In genomic region chr10:129945941-129946760, GRCh38 we compare ENCODE assay signal across 19 cellular contexts. TPM values are rescaled to one million over a fixed set of nuclear protein-coding genes. Genes with fewer than 3 reads are reported as not detected.
DNase-seq lines count a peak whose midpoint lies in the region; ATAC-seq, FAIRE-seq and TF ChIP-seq lines count a peak whose summit lies in the region.
"Had no signal": no experiment of that assay in that cellular context is flagged by ENCODE, and none has a peak within 500 bp of the region (broad histone marks: within the 10 kb centered on the region; RNA-seq: fewer than 3 reads in every experiment).

No MANE protein-coding gene starts in this region.

- H4K20me1 ChIP-seq in H1 (replicated peaks in 1 of 2; ENCODE audit: control insufficient read depth in 1 of 2, insufficient read depth in 2 of 2, low read length in 2 of 2), result no peaks in the 10 kb centered on the region

- H4K91ac ChIP-seq in H1 (replicated peaks; ENCODE audit: insufficient read length, low read length), result no peak overlapping the region

- no peak overlapping the region for H4K8ac ChIP-seq in H1 (ENCODE audit: extremely low read depth, insufficient read depth, low read length)

- no peak for TF ChIP-seq EP300 in H1 (IDR thresholded peaks at IDR 0.05; ENCODE audit: borderline replicate concordance in 1 of 2, low read depth in 2 of 2, low read length in 2 of 2)
- TF ChIP-seq EP300 in sigmoid colon (IDR thresholded peaks at IDR 0.05), result no peak

- DNase-seq in A673 (ENCODE audit: low spot score), result no peak
- DNase-seq in H1 (ENCODE audit: low read depth in 1 of 2, low spot score in 2 of 2), result no peak
- peak; percentile 71 to 85 (median 82) for DNase-seq in right cardiac atrium
- peak; percentile 69 for DNase-seq in sigmoid colon
- DNase-seq in NCI-H345 treated with DMSO at 0.1 percent for 48 hours (lab: John Stamatoyannopoulos, UW; ENCODE audit: unreplicated experiment), result no peak
- no peak for DNase-seq in mucosa of gallbladder (ENCODE audit: low spot score)
- no peak for DNase-seq in prostate gland (ENCODE audit: low spot score)
- DNase-seq: activated naive CD8-positive, alpha-beta T cell treated with anti-CD3 and anti-CD28 coated beads, Interleukin-2, amount 50 U/mL, for 24 hours; activated T-cell treated with anti-CD3 and anti-CD28 coated beads, Interleukin-2, amount 50 U/mL, for 4 hours; NCI-H1092; NCI-H2171 treated with DMSO at 0.1 percent for 48 hours; SIG-M5; transverse colon had no signal

- H3K27me3 ChIP-seq in A673 (replicated peaks; ENCODE audit: insufficient read depth, low read depth, low read length, poor library complexity) (no peaks in the 10 kb centered on the region), H1 (replicated peaks in 1 of 4; ENCODE audit: control insufficient read depth in 3 of 4, extremely low read depth in 1 of 4, insufficient read depth in 3 of 4, low read length in 3 of 4) (peaks cover 0 to 8% (median 2%) of the 10 kb centered on the region in 4 experiments; a peak in 3 of 7 replicates), right cardiac atrium (ENCODE audit: control insufficient read depth, insufficient read depth) (no peaks in the 10 kb centered on the region), sigmoid colon (peaks cover 0 to 29% (median 6%) of the 10 kb centered on the region in 3 donors), prostate gland (replicated peaks; ENCODE audit: insufficient read depth) (peaks cover 13% of the 10 kb centered on the region)

- no peak for TF ChIP-seq RAD21 in H1 (IDR thresholded peaks at IDR 0.05 in 1 of 2, conservative IDR thresholded peaks at IDR 0.05 in 1 of 2; ENCODE audit: low read depth in 2 of 2, low read length in 2 of 2)

- H2AK5ac ChIP-seq in H1 (ENCODE audit: low read depth, low read length), result no peak overlapping the region

- no peaks in the 10 kb centered on the region for H3K79me2 ChIP-seq in H1 (ENCODE audit: control insufficient read depth in 1 of 2, insufficient read depth in 2 of 2, low read length in 2 of 2)

- H3K56ac ChIP-seq in H1 (replicated peaks; ENCODE audit: insufficient read length, low read depth, low read length), result no peak overlapping the region

- no peak overlapping the region for H3K4ac ChIP-seq in H1 (replicated peaks; ENCODE audit: insufficient read length, low read depth, low read length)

- no peak overlapping the region for H3K18ac ChIP-seq in H1 (ENCODE audit: extremely low read depth, low read length)

- no peak overlapping the region for H3K23ac ChIP-seq in H1 (ENCODE audit: insufficient read length)

- no peak overlapping the region for H2BK12ac ChIP-seq in H1 (ENCODE audit: low read depth, low read length)

- TF ChIP-seq CTCF in A673 (conservative IDR thresholded peaks at IDR 0.05; ENCODE audit: low read depth, low read length) (no peak), H1 (IDR thresholded peaks at IDR 0.05; ENCODE audit: control extremely low read depth in 1 of 3, insufficient read depth in 1 of 3, low read depth in 1 of 3, low read length in 3 of 3) (no peak), sigmoid colon (IDR thresholded peaks at IDR 0.05) (no peak), prostate gland (IDR thresholded peaks at IDR 0.05) (no peak)

- H2AFZ ChIP-seq in H1 (ENCODE audit: low read length), result no peak overlapping the region
- H2AFZ ChIP-seq: GM23338 had no signal

- H3K14ac ChIP-seq in H1 (ENCODE audit: insufficient read length), result no peak overlapping the region

- intact Hi-C loops in A673 (cut with micrococcal nuclease; ENCODE audit: unreplicated experiment) (no loop called here), right cardiac atrium (cut with DNase I) (loop anchor here in 2 of 4 donors (5.0 to 10.0 kb wide), 2 partner anchors 51 to 54 kb away; no protein-coding TSS in a partner anchor), sigmoid colon (cut with DNase I) (no loop called here), prostate gland (cut with DNase I) (no loop called here)

- 96% methylated on average over 26 of the region's 26 CpGs; no CpG with 5 or more reads in 1 of the 2 experiments for WGBS in H1 (ENCODE audit: extremely low coverage in 1 of 2, insufficient coverage in 1 of 2, insufficient read length in 1 of 2, insufficient replicate concordance in 2 of 2, low coverage in 1 of 2, low lambda C conversion rate in 2 of 2, missing lambda C conversion rate in 1 of 2), 2 experiments
- 38% methylated on average over 26 of the region's 26 CpGs for whole genome bisulfite sequencing in right cardiac atrium
- WGBS in sigmoid colon, 2 donors, result 74 to 76% methylated on average over 26 of the region's 26 CpGs
- WGBS in prostate gland, result 56% methylated on average over 26 of the region's 26 CpGs

- no peaks in the 10 kb centered on the region for H3K79me1 ChIP-seq in H1 (ENCODE audit: low read depth, low read length)

- ATAC-seq in right cardiac atrium (peak; percentile 80), HG02642 (IDR thresholded peaks at IDR 0.05; ENCODE audit: poor library complexity, unreplicated experiment) (no peak)
- ATAC-seq: activated naive CD8-positive, alpha-beta T cell treated with anti-CD3 and anti-CD28 coated beads, Interleukin-2, amount 50 U/mL, for 24 hours; activated T-cell treated with anti-CD3 and anti-CD28 coated beads, Interleukin-2, amount 50 U/mL, for 4 hours; GM23338 had no signal

- H3K23me2 ChIP-seq in H1 (ENCODE audit: low read depth, low read length), result no peaks in the 10 kb centered on the region

- POLR2A ChIA-PET in A673 (lab: Charles Lee; ENCODE audit: low non-redundant PET) (no interaction called here), H1 (lab: Charles Lee; ENCODE audit: partially characterized antibody) (interaction anchor here (0.9 kb wide), 1 partner anchor 11 kb away, joined by 3 read pairs; no protein-coding TSS in a partner anchor)

- TF ChIP-seq POLR2A in H1 (IDR thresholded peaks at IDR 0.05; ENCODE audit: control extremely low read depth in 1 of 2, low read depth in 2 of 2, low read length in 2 of 2), result no peak
- no peak for TF ChIP-seq POLR2A in sigmoid colon (IDR thresholded peaks at IDR 0.05)
- no peak for TF ChIP-seq POLR2A in prostate gland (IDR thresholded peaks at IDR 0.05)

- H2BK120ac ChIP-seq in H1 (replicated peaks; ENCODE audit: low read depth, low read length), result no peak overlapping the region

- no peak overlapping the region for H3K9ac ChIP-seq in H1 (replicated peaks in 1 of 4; ENCODE audit: extremely low read depth in 1 of 4, low read depth in 3 of 4, low read length in 3 of 4)

- peak overlapping the region; percentile 95; the same call in 1 of the 2 replicates for H2BK15ac ChIP-seq in H1 (ENCODE audit: low read length)

- no peak overlapping the region for H4K5ac ChIP-seq in H1 (ENCODE audit: insufficient read length, low read depth, low read length)

- no peak overlapping the region for H3K4me2 ChIP-seq in H1 (ENCODE audit: insufficient read depth in 1 of 2, low read depth in 2 of 2, low read length in 2 of 2)
- H3K4me2 ChIP-seq: GM23338 had no signal

- no peak overlapping the region for H2BK20ac ChIP-seq in H1 (ENCODE audit: low read length)

- H3K9me3 ChIP-seq in A673 (ENCODE audit: low read depth, low read length, poor library complexity, severe bottlenecking) (no peaks in the 10 kb centered on the region), H1 (ENCODE audit: insufficient read depth in 2 of 2, low read depth in 1 of 2, low read length in 1 of 2) (no peaks in the 10 kb centered on the region), right cardiac atrium (ENCODE audit: control insufficient read depth, low read length) (no peaks in the 10 kb centered on the region), sigmoid colon (no peaks in the 10 kb centered on the region), prostate gland (no peaks in the 10 kb centered on the region)
- H3K9me3 ChIP-seq: neutrophil, transverse colon had no signal

- CTCF ChIA-PET in A673 (lab: Charles Lee) (no interaction called here), H1 (lab: Charles Lee; ENCODE audit: partially characterized antibody) (interaction anchor here (1.1 to 1.7 kb wide), 2 partner anchors 17 to 23 kb away, joined by 4 to 6 read pairs; no protein-coding TSS in a partner anchor)

- H2BK5ac ChIP-seq in H1 (ENCODE audit: low read depth, low read length), result no peak overlapping the region

- peaks cover 32% of the 10 kb centered on the region for H3K36me3 ChIP-seq in A673 (ENCODE audit: insufficient read depth, low read length, poor library complexity, severe bottlenecking)
- H3K36me3 ChIP-seq in H1 (ENCODE audit: control insufficient read depth in 2 of 4, insufficient read depth in 4 of 4, low read length in 3 of 4), result no peaks in the 10 kb centered on the region
- no peaks in the 10 kb centered on the region for H3K36me3 ChIP-seq in sigmoid colon
- no peaks in the 10 kb centered on the region for H3K36me3 ChIP-seq in prostate gland
- H3K36me3 ChIP-seq: neutrophil, transverse colon had no signal

- H3K4me1 ChIP-seq in A673 (ENCODE audit: insufficient read depth, low read length, poor library complexity, severe bottlenecking) (peaks cover 51% of the 10 kb centered on the region), H1 (replicated peaks in 1 of 4; ENCODE audit: control insufficient read depth in 3 of 4, insufficient read depth in 4 of 4, low read length in 3 of 4) (peaks cover 0 to 5% (median 3%) of the 10 kb centered on the region in 4 experiments; a peak in 3 of 7 replicates), right cardiac atrium (ENCODE audit: control insufficient read depth, insufficient read depth, low read length) (peaks cover 20% of the 10 kb centered on the region), sigmoid colon (peaks cover 0 to 16% (median 10%) of the 10 kb centered on the region in 4 donors), prostate gland (replicated peaks) (no peaks in the 10 kb centered on the region)
- H3K4me1 ChIP-seq: transverse colon had no signal

- H3K4me3 ChIP-seq in A673 (ENCODE audit: low read depth, low read length, poor library complexity, severe bottlenecking) (no peak overlapping the region), H1 (ENCODE audit: extremely low read depth in 1 of 4, insufficient read depth in 2 of 4, low read depth in 3 of 4, low read length in 4 of 4) (no peak overlapping the region), right cardiac atrium (ENCODE audit: low read length) (no peak overlapping the region), sigmoid colon (peak overlapping the region in 1 of 4 donors; percentile 22), prostate gland (no peak overlapping the region)
- H3K4me3 ChIP-seq: GM23338, lung, transverse colon had no signal

- BruUV-seq in A673 (replicated peaks; lab: Mats Ljungman, UMichigan), result no TSS peak

- H3K27ac ChIP-seq in A673 (ENCODE audit: low read depth, low read length, poor library complexity, severe bottlenecking) (peak overlapping the region; percentile 55), H1 (ENCODE audit: low read depth, low read length) (no peak overlapping the region), right cardiac atrium (ENCODE audit: low read length) (peak overlapping the region; percentile 88), sigmoid colon (peak overlapping the region; percentile 16 to 71 (median 47)), prostate gland (no peak overlapping the region)
- H3K27ac ChIP-seq: neutrophil had no signal

- FAIRE-seq in H1 (lab: Jason Lieb, UNC), result no peak

RNA-seq across cellular contexts. Expression of gene EBF3, which starts 17.9 kb away (rescaled TPM):
- total RNA-seq in A673 (2021) (52.2 and 56.2 TPM in 2 replicates), right cardiac atrium (1 to 10 TPM; 4.4 to 9.7 (median 7.7) TPM), sigmoid colon (1 to 10 TPM; 4.3 to 8.9 (median 5.8) TPM), mucosa of gallbladder (1.8 TPM), prostate gland (1 to 10 TPM; 1.5 to 7.8 TPM)
- 0.26 and 0.38 TPM in 2 replicates for total RNA-seq in H1 (2021; fragmentation: NEBNext Ultra II Directional; extraction: Animal tissue kit (Norgen Biotek cat#: 25700))
- polyA plus RNA-seq in H1 (2011; rRNA removed) (0.08 and 0.20 TPM in 2 replicates), right cardiac atrium (8.5 TPM), sigmoid colon (1 to 10 TPM in 2 of 3 donors, not detected in 1; 1.2 to 1.3 TPM)
- 0.31 TPM for polyA plus RNA-seq in H1 (2011; cell fraction: cytosol; rRNA removed)
- 0.40 TPM for polyA plus RNA-seq in H1 (2011; cell fraction: nucleus; rRNA removed)
- polyA plus RNA-seq in H1 (2012, experiment 1 of 2), result 0.07 to 0.15 TPM (median 0.12 TPM) in 4 replicates
- polyA plus RNA-seq in H1 (2012, experiment 2 of 2), result 0.07 TPM
- polyA plus RNA-seq in H1 (2013, experiment 1 of 2), result 0.10 TPM
- 0.09 TPM for polyA plus RNA-seq in H1 (2013, experiment 2 of 2)
- polyA minus RNA-seq in H1 (2011; rRNA and poly(A)+ RNA removed), result 0.76 TPM in 1 of 2 replicates, not detected in the other
- polyA minus RNA-seq in H1 (2011; cell fraction: cytosol; rRNA and poly(A)+ RNA removed), result not detected
- polyA minus RNA-seq in H1 (2011; cell fraction: nucleus; rRNA and poly(A)+ RNA removed), result 0.30 TPM
- total RNA-seq: A172; activated T-cell treated with anti-CD3 and anti-CD28 coated beads, Interleukin-2, amount 50 U/mL, for 4 hours; chondrocyte had no signal

Comparison
In these comparisons a context has a peak if more than half of its experiments do, and no peak if none do; other contexts are left out.
1. DNase-seq: peak in right cardiac atrium (3 of 3) and sigmoid colon (single experiment); none in A673 (single experiment), H1 (0 of 2), NCI-H345 treated with DMSO at 0.1 percent for 48 hours (single experiment), mucosa of gallbladder (single experiment) and prostate gland (single experiment).
2. H3K27ac ChIP-seq: peak in A673 (single experiment), right cardiac atrium (single experiment) and sigmoid colon (4 of 4); none in H1 (single experiment) and prostate gland (0 of 2).